Comparison of ENCODE assay signal across 17 cellular contexts in genomic region chr22:47678048-47678447, GRCh38.
"Had no signal": no experiment of that assay in that cellular context is flagged by ENCODE, and none has a peak within 500 bp of the region (broad histone marks: within the 10 kb centered on the region; RNA-seq: fewer than 3 reads in every experiment).

No MANE protein-coding gene starts in this region.

- H3K4me1 ChIP-seq: heart left ventricle had no signal

- H3K4me1 Mint-ChIP-seq: naive thymus-derived CD8-positive, alpha-beta T cell had no signal

- H3K9me3 ChIP-seq: ovary had no signal

- H3K27me3 ChIP-seq: ovary had no signal

- H3K27ac Mint-ChIP-seq: naive thymus-derived CD8-positive, alpha-beta T cell; progenitor cell of endocrine pancreas had no signal

- FAIRE-seq: endometrium, frontal cortex, small intestine had no signal

- DNase-seq: effector CD8-positive, alpha-beta T cell; heart left ventricle; hippocampal formation; islet precursor cell; mammary epithelial cell; mucosa of descending colon; naive thymus-derived CD8-positive, alpha-beta T cell; ovary; right cardiac atrium; small intestine; stimulated activated CD4-positive, alpha-beta T cell treated with anti-CD3 and anti-CD28 coated beads, Interleukin-12 subunit alpha, Interleukin-12 subunit beta, amount 100 ng/mL, for 4 hours; stimulated activated naive CD4-positive, alpha-beta T cell; trophoblast cell had no signal

- H3K27me3 Mint-ChIP-seq: progenitor cell of endocrine pancreas had no signal

- H3K4me3 Mint-ChIP-seq: naive thymus-derived CD8-positive, alpha-beta T cell had no signal

- H3K36me3 ChIP-seq: heart left ventricle, ovary had no signal

- H3K4me3 ChIP-seq: coronary artery, heart left ventricle, mucosa of descending colon, ovary had no signal

- H3K27ac ChIP-seq: coronary artery, heart left ventricle, ovary had no signal

- H3K36me3 Mint-ChIP-seq: naive thymus-derived CD8-positive, alpha-beta T cell had no signal
